Comparison of ENCODE assay signal across 17 cellular contexts in genomic region chr5:138539791-138540190, GRCh38. TPM values are rescaled to one million over a fixed set of nuclear protein-coding genes. Genes with fewer than 3 reads are reported as not detected.
DNase-seq lines count a peak whose midpoint lies in the region; ATAC-seq and TF ChIP-seq lines count a peak whose summit lies in the region.
"Had no signal": no experiment of that assay in that cellular context is flagged by ENCODE, and none has a peak within 500 bp of the region (broad histone marks: within the 10 kb centered on the region; RNA-seq: fewer than 3 reads in every experiment).

No MANE protein-coding gene starts in this region.

- H3K4me3 ChIP-seq in BLaER1 treated with 17β-estradiol and CSF1 and Interleukin-3, amounts not matched to agents 10 nM and 100 nM: peak overlapping the region in 2 of 10 experiments; percentile 98 to 99; a peak in 1 of 20 replicates
- no peak overlapping the region for H3K4me3 ChIP-seq in SJCRH30
- no peak overlapping the region for H3K4me3 ChIP-seq in H7 (ENCODE audit: insufficient read depth, low read depth, low read length)
- H3K4me3 ChIP-seq: lung, SJSA1, vagina had no signal

- no peaks in the 10 kb centered on the region for H3K27me3 ChIP-seq in BLaER1 treated with 17β-estradiol and CSF1 and Interleukin-3, amounts not matched to agents 10 nM and 100 nM
- H3K27me3 ChIP-seq in SJCRH30 (no peaks in the 10 kb centered on the region), H7 (ENCODE audit: control insufficient read depth, insufficient read depth, low read length) (no peaks in the 10 kb centered on the region)
- H3K27me3 ChIP-seq: SJSA1, vagina had no signal

- H3K9ac ChIP-seq in BLaER1 treated with 17β-estradiol and CSF1 and Interleukin-3, amounts not matched to agents 10 nM and 100 nM: peak overlapping the region in 1 of 11 experiments; percentile 96; a peak in 1 of 22 replicates

- peak overlapping the region; percentile 56; the same call in 1 of the 2 replicates for H3K27ac Mint-ChIP-seq in HFFc6
- H3K27ac Mint-ChIP-seq in activated naive CD8-positive, alpha-beta T cell treated with anti-CD3 and anti-CD28 coated beads, Interleukin-2, amount 10 ng/mL, durations not matched to agents 7 days and 5 days: peak overlapping the region; percentile 18
- H3K27ac Mint-ChIP-seq in natural killer cell treated with Interleukin-12 subunit alpha and Interleukin-12 subunit beta and Interleukin-15 and Interleukin-18, amount 100 ng/mL, for 72 hours: peak overlapping the region; percentile 18 to 70

- H3K36me3 Mint-ChIP-seq in HFFc6 (ENCODE audit: low read depth): peaks cover 59% of the 10 kb centered on the region
- peaks cover 7% of the 10 kb centered on the region for H3K36me3 Mint-ChIP-seq in activated naive CD8-positive, alpha-beta T cell treated with anti-CD3 and anti-CD28 coated beads, Interleukin-2, amount 10 ng/mL, durations not matched to agents 7 days and 5 days
- peaks cover 22% of the 10 kb centered on the region for H3K36me3 Mint-ChIP-seq in natural killer cell treated with Interleukin-12 subunit alpha and Interleukin-12 subunit beta and Interleukin-15 and Interleukin-18, amount 100 ng/mL, for 72 hours

- no peaks in the 10 kb centered on the region for H3K9me3 ChIP-seq in BLaER1 treated with 17β-estradiol and CSF1 and Interleukin-3, amounts not matched to agents 10 nM and 100 nM (replicated peaks in 1 of 11)
- no peaks in the 10 kb centered on the region for H3K9me3 ChIP-seq in SJCRH30 (replicated peaks)
- H3K9me3 ChIP-seq: SJSA1, vagina had no signal

- peaks cover 4% of the 10 kb centered on the region; the same call in 1 of the 2 replicates for H3K9me3 Mint-ChIP-seq in HFFc6
- H3K9me3 Mint-ChIP-seq in activated naive CD8-positive, alpha-beta T cell treated with anti-CD3 and anti-CD28 coated beads, Interleukin-2, amount 10 ng/mL, durations not matched to agents 7 days and 5 days: no peaks in the 10 kb centered on the region
- no peaks in the 10 kb centered on the region for H3K9me3 Mint-ChIP-seq in natural killer cell treated with Interleukin-12 subunit alpha and Interleukin-12 subunit beta and Interleukin-15 and Interleukin-18, amount 100 ng/mL, for 72 hours
- H3K9me3 Mint-ChIP-seq: effector memory CD8-positive, alpha-beta T cell had no signal

- peaks cover 29 to 50% (median 34%) of the 10 kb centered on the region in 10 experiments for H3K4me1 ChIP-seq in BLaER1 treated with 17β-estradiol and CSF1 and Interleukin-3, amounts not matched to agents 10 nM and 100 nM
- 0 out of 2 replicates have a peak, but pooled peaks cover 6% of the 10 kb centered on the region for H3K4me1 ChIP-seq in SJCRH30

- POLR2A ChIA-PET in activated naive CD8-positive, alpha-beta T cell treated with anti-CD3 and anti-CD28 coated beads, Interleukin-2, amount 10 ng/mL, durations not matched to agents 7 days and 5 days (lab: Charles Lee): interaction anchor here (0.6 kb wide), 1 partner anchor 12 kb away, joined by 3 read pairs; no protein-coding TSS in a partner anchor

- no peak for ATAC-seq in activated naive CD8-positive, alpha-beta T cell treated with anti-CD3 and anti-CD28 coated beads, Interleukin-2, amount 10 ng/mL, durations not matched to agents 7 days and 5 days (ENCODE audit: low read depth)
- no peak for ATAC-seq in natural killer cell treated with Interleukin-12 subunit alpha and Interleukin-12 subunit beta and Interleukin-15 and Interleukin-18, amount 100 ng/mL, for 72 hours
- ATAC-seq in GM18867 (IDR thresholded peaks at IDR 0.05; ENCODE audit: unreplicated experiment): no peak
- ATAC-seq: effector memory CD8-positive, alpha-beta T cell had no signal

- TF ChIP-seq CTCF in HFFc6 (IDR thresholded peaks at IDR 0.05): no peak

- no peak overlapping the region for H3K27ac ChIP-seq in BLaER1 treated with 17β-estradiol and CSF1 and Interleukin-3, amounts not matched to agents 10 nM and 100 nM
- H3K27ac ChIP-seq in SJCRH30: no peak overlapping the region
- H3K27ac ChIP-seq: SJSA1, vagina had no signal

- H3K36me3 ChIP-seq in BLaER1 treated with 17β-estradiol and CSF1 and Interleukin-3, amounts not matched to agents 10 nM and 100 nM: peaks cover 26 to 70% (median 62%) of the 10 kb centered on the region in 11 experiments
- peaks cover 52% of the 10 kb centered on the region for H3K36me3 ChIP-seq in SJCRH30
- H3K36me3 ChIP-seq in H7 (replicated peaks; ENCODE audit: control insufficient read depth, insufficient read depth, low read length): no peaks in the 10 kb centered on the region; the same call in none of the 2 replicates

- peaks cover 46% of the 10 kb centered on the region for H3K4me1 Mint-ChIP-seq in HFFc6 (ENCODE audit: low read depth)
- peaks cover 43% of the 10 kb centered on the region for H3K4me1 Mint-ChIP-seq in activated naive CD8-positive, alpha-beta T cell treated with anti-CD3 and anti-CD28 coated beads, Interleukin-2, amount 10 ng/mL, durations not matched to agents 7 days and 5 days
- H3K4me1 Mint-ChIP-seq in natural killer cell treated with Interleukin-12 subunit alpha and Interleukin-12 subunit beta and Interleukin-15 and Interleukin-18, amount 100 ng/mL, for 72 hours (ENCODE audit: low read depth in 2 of 2): peaks cover 55 to 66% of the 10 kb centered on the region in 2 donors

- no peak for DNase-seq in HFFc6
- DNase-seq in activated naive CD8-positive, alpha-beta T cell treated with anti-CD3 and anti-CD28 coated beads, Interleukin-2, amount 10 ng/mL, durations not matched to agents 7 days and 5 days: no peak
- no peak for DNase-seq in natural killer cell treated with Interleukin-12 subunit alpha and Interleukin-12 subunit beta and Interleukin-15 and Interleukin-18, amount 100 ng/mL, for 72 hours (ENCODE audit: low spot score)
- no peak for DNase-seq in SJCRH30
- DNase-seq in H7: no peak
- DNase-seq in stimulated activated CD4-positive, alpha-beta T cell treated with anti-CD3 and anti-CD28 coated beads, Interleukin-4, amount 100 ng/mL, for 1 hour: no peak
- DNase-seq: activated CD8-positive, alpha-beta memory T cell treated with anti-CD3 and anti-CD28 coated beads for 24 hours; activated naive CD4-positive, alpha-beta T cell treated with anti-CD3 and anti-CD28 coated beads, Interleukin-2, amount 50 U/mL, for 16 hours; effector memory CD8-positive, alpha-beta T cell; EL; NCI-H1092; stimulated activated naive CD4-positive, alpha-beta T cell had no signal

- peak overlapping the region; percentile 76 to 97 (median 88); a peak in 20 of 22 replicates for H3K4me2 ChIP-seq in BLaER1 treated with 17β-estradiol and CSF1 and Interleukin-3, amounts not matched to agents 10 nM and 100 nM

- peaks cover 59 to 85% (median 78%) of the 10 kb centered on the region in 11 experiments for H4K20me1 ChIP-seq in BLaER1 treated with 17β-estradiol and CSF1 and Interleukin-3, amounts not matched to agents 10 nM and 100 nM

- peaks cover 4% of the 10 kb centered on the region for H3K27me3 Mint-ChIP-seq in HFFc6 (ENCODE audit: insufficient read depth)
- H3K27me3 Mint-ChIP-seq in activated naive CD8-positive, alpha-beta T cell treated with anti-CD3 and anti-CD28 coated beads, Interleukin-2, amount 10 ng/mL, durations not matched to agents 7 days and 5 days: no peaks in the 10 kb centered on the region
- H3K27me3 Mint-ChIP-seq in natural killer cell treated with Interleukin-12 subunit alpha and Interleukin-12 subunit beta and Interleukin-15 and Interleukin-18, amount 100 ng/mL, for 72 hours: no peaks in the 10 kb centered on the region
- H3K27me3 Mint-ChIP-seq: effector memory CD8-positive, alpha-beta T cell had no signal

- H3K4me3 Mint-ChIP-seq in HFFc6: peak overlapping the region; percentile 100
- no peak overlapping the region for H3K4me3 Mint-ChIP-seq in activated naive CD8-positive, alpha-beta T cell treated with anti-CD3 and anti-CD28 coated beads, Interleukin-2, amount 10 ng/mL, durations not matched to agents 7 days and 5 days
- H3K4me3 Mint-ChIP-seq in natural killer cell treated with Interleukin-12 subunit alpha and Interleukin-12 subunit beta and Interleukin-15 and Interleukin-18, amount 100 ng/mL, for 72 hours: peak overlapping the region; percentile 99
- H3K4me3 Mint-ChIP-seq: effector memory CD8-positive, alpha-beta T cell had no signal

RNA-seq across cellular contexts. Expression of gene ETF1, which starts 3.2 kb away (rescaled TPM):
- 100 to 1,000 TPM; 133 to 153 (median 148) TPM for total RNA-seq in HFFc6 (2021; fragmentation: NEBNext Ultra II Directional; extraction: Animal tissue kit (Norgen Biotek cat#: 25700))
- total RNA-seq in activated naive CD8-positive, alpha-beta T cell treated with anti-CD3 and anti-CD28 coated beads, Interleukin-2, amount 10 ng/mL, durations not matched to agents 7 days and 5 days: 10 to 100 TPM; 65.2 to 68.1 TPM
- 100 to 1,000 TPM; 150 to 167 TPM for total RNA-seq in natural killer cell treated with Interleukin-12 subunit alpha and Interleukin-12 subunit beta and Interleukin-15 and Interleukin-18, amount 100 ng/mL, for 72 hours
- total RNA-seq in SJCRH30 (2014; rRNA removed; shearing (Covaris generic)): 128 and 140 TPM in 2 replicates
- total RNA-seq in H7 (2014; rRNA removed; shearing (Covaris generic)): 103 and 113 TPM in 2 replicates

RNA-seq across cellular contexts. Expression of gene HSPA9, which starts 35.4 kb away (rescaled TPM):
- 100 to 1,000 TPM; 193 to 236 (median 210) TPM for total RNA-seq in HFFc6 (2021; fragmentation: NEBNext Ultra II Directional; extraction: Animal tissue kit (Norgen Biotek cat#: 25700))
- total RNA-seq in activated naive CD8-positive, alpha-beta T cell treated with anti-CD3 and anti-CD28 coated beads, Interleukin-2, amount 10 ng/mL, durations not matched to agents 7 days and 5 days: 100 to 1,000 TPM; 168 to 183 TPM
- total RNA-seq in natural killer cell treated with Interleukin-12 subunit alpha and Interleukin-12 subunit beta and Interleukin-15 and Interleukin-18, amount 100 ng/mL, for 72 hours: 100 to 1,000 TPM; 337 to 473 TPM
- 368 and 385 TPM in 2 replicates for total RNA-seq in SJCRH30 (2014; rRNA removed; shearing (Covaris generic))
- 625 and 671 TPM in 2 replicates for total RNA-seq in H7 (2014; rRNA removed; shearing (Covaris generic))
